28 cellular contexts compared by ENCODE assay signal in genomic region chr2:236628256-236628961, GRCh38. TPM values are rescaled to one million over a fixed set of nuclear protein-coding genes. Genes with fewer than 3 reads are reported as not detected.
"Had no signal": no experiment of that assay in that cellular context is flagged by ENCODE, and none has a peak within 500 bp of the region (broad histone marks: within the 10 kb centered on the region; RNA-seq: fewer than 3 reads in every experiment).

No MANE protein-coding gene starts in this region.

- H3K27me3 ChIP-seq: adrenal gland, ascending aorta, right atrium auricular region, upper lobe of left lung had no signal

- DNase-seq: activated CD4-positive, alpha-beta T cell treated with anti-CD3 and anti-CD28 coated beads for 48 hours; activated CD4-positive, alpha-beta T cell treated with anti-CD3 and anti-CD28 coated beads, Interleukin-2, amount 50 U/mL, for 48 hours; activated CD8-positive, alpha-beta memory T cell treated with anti-CD3 and anti-CD28 coated beads for 24 hours; activated CD8-positive, alpha-beta memory T cell treated with anti-CD3 and anti-CD28 coated beads, Interleukin-2, amount 50 U/mL, for 4 hours; activated naive CD4-positive, alpha-beta T cell; activated naive CD8-positive, alpha-beta T cell treated with anti-CD3 and anti-CD28 coated beads for 36 hours; activated T-cell treated with anti-CD3 and anti-CD28 coated beads, Interleukin-2, amount 50 U/mL, for 48 hours; caudate nucleus; foreskin fibroblast; hippocampal formation; kidney; left colon; naive thymus-derived CD8-positive, alpha-beta T cell; occipital lobe; stimulated activated CD4-positive, alpha-beta T cell treated with anti-CD3 and anti-CD28 coated beads, Interleukin-2, amount 100 ng/mL, for 48 hours; WERI-Rb-1 had no signal

- H3K36me3 Mint-ChIP-seq: activated naive CD8-positive, alpha-beta T cell treated with anti-CD3 and anti-CD28 coated beads for 36 hours; brain; naive thymus-derived CD8-positive, alpha-beta T cell had no signal

- H3K9ac ChIP-seq: parathyroid adenoma had no signal

- H3K9me3 ChIP-seq: adrenal gland, ascending aorta, right atrium auricular region, upper lobe of left lung had no signal

- ATAC-seq: activated CD4-positive, CD25-positive, alpha-beta regulatory T cell treated with anti-CD3 and anti-CD28 coated beads, Interleukin-2, amount 50 U/mL, for 24 hours; esophagus mucosa; left colon; naive thymus-derived CD8-positive, alpha-beta T cell had no signal

- H2AFZ ChIP-seq: parathyroid adenoma had no signal

- H3K4me1 ChIP-seq: adrenal gland, parathyroid adenoma, upper lobe of left lung had no signal

- H3K27ac ChIP-seq: adrenal gland, ascending aorta, parathyroid adenoma, right atrium auricular region, upper lobe of left lung, WERI-Rb-1 had no signal

- H3K9me3 Mint-ChIP-seq: activated naive CD8-positive, alpha-beta T cell treated with anti-CD3 and anti-CD28 coated beads for 36 hours; activated T-helper 2 cell treated with anti-CD3 and anti-CD28 coated beads, Interferon-gamma antibody, Interleukin-2, Interleukin-4, amounts not matched to agents 10 μg/mL and 5 μg/mL and 100 μg/mL, durations not matched to agents 14 hours and 24 hours and 36 hours; naive thymus-derived CD8-positive, alpha-beta T cell; neural crest cell; stimulated activated naive CD8-positive, alpha-beta T cell treated with anti-CD3 and anti-CD28 coated beads, Interleukin-15, Interleukin-2, amounts not matched to agents 100 ng/mL and 50 ng/mL, for 24 hours had no signal

- H3K27me3 Mint-ChIP-seq: stimulated activated naive CD8-positive, alpha-beta T cell treated with anti-CD3 and anti-CD28 coated beads, Interleukin-15, Interleukin-2, amounts not matched to agents 100 ng/mL and 50 ng/mL, for 24 hours had no signal

- H3K27ac Mint-ChIP-seq: activated naive CD8-positive, alpha-beta T cell treated with anti-CD3 and anti-CD28 coated beads for 36 hours; activated T-helper 2 cell treated with anti-CD3 and anti-CD28 coated beads, Interferon-gamma antibody, Interleukin-2, Interleukin-4, amounts not matched to agents 10 μg/mL and 5 μg/mL and 100 μg/mL, durations not matched to agents 14 hours and 24 hours and 36 hours; brain; naive thymus-derived CD8-positive, alpha-beta T cell; stimulated activated naive CD8-positive, alpha-beta T cell treated with anti-CD3 and anti-CD28 coated beads, Interleukin-15, Interleukin-2, amounts not matched to agents 100 ng/mL and 50 ng/mL, for 24 hours had no signal

- H3K36me3 ChIP-seq: adrenal gland, ascending aorta, right atrium auricular region, upper lobe of left lung, WERI-Rb-1 had no signal

- H3K4me3 ChIP-seq: adrenal gland, ascending aorta, right atrium auricular region, upper lobe of left lung had no signal

- H3K4me3 Mint-ChIP-seq: activated naive CD8-positive, alpha-beta T cell treated with anti-CD3 and anti-CD28 coated beads for 36 hours; brain; naive thymus-derived CD8-positive, alpha-beta T cell; neural crest cell; stimulated activated naive CD8-positive, alpha-beta T cell treated with anti-CD3 and anti-CD28 coated beads, Interleukin-15, Interleukin-2, amounts not matched to agents 100 ng/mL and 50 ng/mL, for 24 hours had no signal

RNA-seq across cellular contexts. Expression of gene ACKR3, which starts 58.8 kb away (rescaled TPM):
- total RNA-seq: SK-MEL-5 had no signal
